8 cellular contexts compared by ENCODE assay signal in the genomic region with DNA sequence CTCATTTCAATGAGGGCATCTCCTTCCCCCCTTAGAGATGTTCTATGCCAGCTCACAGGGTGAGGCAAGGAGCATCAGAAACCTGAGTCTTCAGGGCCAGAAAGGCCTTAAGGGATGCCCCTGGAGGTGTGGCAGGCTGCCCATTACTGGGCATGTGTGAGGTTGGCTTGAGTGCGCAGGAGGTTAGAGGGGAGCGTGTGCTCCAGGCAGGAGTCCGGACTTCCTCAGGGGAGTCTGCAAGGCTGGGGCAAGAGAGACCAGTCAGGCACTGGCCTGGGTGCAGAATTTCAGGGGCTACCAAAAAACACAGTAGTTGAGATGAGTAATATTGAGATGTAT. TPM values are rescaled to one million over a fixed set of nuclear protein-coding genes. Genes with fewer than 3 reads are reported as not detected.
DNase-seq lines count a peak whose midpoint lies in the region; ATAC-seq and TF ChIP-seq lines count a peak whose summit lies in the region.

No MANE protein-coding gene starts in this region.

- CTCF ChIA-PET in WTC11 (lab: Charles Lee): interaction anchor here (0.6 to 5.2 kb wide), 33 partner anchors 8 to 492 kb away, joined by 3 to 61 read pairs (median 6); a partner anchor contains a TSS

- POLR2A ChIA-PET in WTC11 (lab: Charles Lee): interaction anchor here (0.6 kb wide), 1 partner anchor 776 kb away, joined by 4 read pairs; no protein-coding TSS in a partner anchor

- H3K4me3 ChIP-seq in hepatocyte: peak overlapping the region; percentile 88

- H4K20me1 ChIP-seq in hepatocyte (ENCODE audit: insufficient read depth, poor library complexity, severe bottlenecking): peaks cover 3% of the 10 kb centered on the region

- no peaks in the 10 kb centered on the region for H3K27me3 ChIP-seq in hepatocyte

- peaks cover 20% of the 10 kb centered on the region for H3K79me2 ChIP-seq in hepatocyte

- WGBS in hepatocyte (ENCODE audit: low lambda C conversion rate, missing lambda C conversion rate): 83% methylated on average over 3 of the region's 3 CpGs

- DNase-seq in NCI-H1417 (lab: John Stamatoyannopoulos, UW) (peak in 2 of 3 experiments; percentile 77 to 80), NCI-H1417 treated with DMSO at 0.1 percent for 48 hours (lab: John Stamatoyannopoulos, UW) (no peak), WTC11 (ENCODE audit: low spot score) (no peak), hepatocyte (ENCODE audit: low spot score) (no peak), hypothalamus (lab: John Stamatoyannopoulos, UW) (no peak), COLO829 (ENCODE audit: low spot score) (no peak)
- no peak for DNase-seq in stimulated activated effector memory CD8-positive, alpha-beta T cell treated with anti-CD3 and anti-CD28 coated beads, Interleukin-12 subunit alpha, Interleukin-12 subunit beta, amount 100 ng/mL, for 72 hours (ENCODE audit: low spot score in 2 of 2)

- H3K4me2 ChIP-seq in hepatocyte: peak overlapping the region; percentile 90

- H3K9me3 Mint-ChIP-seq in WTC11: no peaks in the 10 kb centered on the region
- no peaks in the 10 kb centered on the region for H3K9me3 Mint-ChIP-seq in stimulated activated effector memory CD8-positive, alpha-beta T cell treated with anti-CD3 and anti-CD28 coated beads, Interleukin-12 subunit alpha, Interleukin-12 subunit beta, amount 100 ng/mL, for 72 hours

- H3K27me3 Mint-ChIP-seq in WTC11 (ENCODE audit: low read depth): peaks cover 11% of the 10 kb centered on the region

- peak overlapping the region; percentile 76 for H2AFZ ChIP-seq in hepatocyte

- TF ChIP-seq CTCF in WTC11 (IDR thresholded peaks at IDR 0.05) (no peak), hepatocyte (IDR thresholded peaks at IDR 0.05; ENCODE audit: poor library complexity) (no peak)

- H3K27ac ChIP-seq in hepatocyte: peak overlapping the region; percentile 82

- H3K4me1 ChIP-seq in hepatocyte (ENCODE audit: insufficient read depth): peaks cover 34% of the 10 kb centered on the region

- no peaks in the 10 kb centered on the region for H3K36me3 ChIP-seq in hepatocyte (replicated peaks; ENCODE audit: insufficient read depth, low read depth)

- peaks cover 39% of the 10 kb centered on the region for H3K4me1 Mint-ChIP-seq in WTC11
- peaks cover 57% of the 10 kb centered on the region for H3K4me1 Mint-ChIP-seq in stimulated activated effector memory CD8-positive, alpha-beta T cell treated with anti-CD3 and anti-CD28 coated beads, Interleukin-12 subunit alpha, Interleukin-12 subunit beta, amount 100 ng/mL, for 72 hours

- no peaks in the 10 kb centered on the region for H3K9me3 ChIP-seq in hepatocyte (ENCODE audit: low read depth)

- peak overlapping the region; percentile 68 for H3K4me3 Mint-ChIP-seq in WTC11
- peak overlapping the region; percentile 74 for H3K4me3 Mint-ChIP-seq in stimulated activated effector memory CD8-positive, alpha-beta T cell treated with anti-CD3 and anti-CD28 coated beads, Interleukin-12 subunit alpha, Interleukin-12 subunit beta, amount 100 ng/mL, for 72 hours

- no peak overlapping the region for H3K27ac Mint-ChIP-seq in WTC11
- peak overlapping the region; percentile 60 for H3K27ac Mint-ChIP-seq in stimulated activated effector memory CD8-positive, alpha-beta T cell treated with anti-CD3 and anti-CD28 coated beads, Interleukin-12 subunit alpha, Interleukin-12 subunit beta, amount 100 ng/mL, for 72 hours

- no peaks in the 10 kb centered on the region for H3K36me3 Mint-ChIP-seq in WTC11
- no peaks in the 10 kb centered on the region for H3K36me3 Mint-ChIP-seq in stimulated activated effector memory CD8-positive, alpha-beta T cell treated with anti-CD3 and anti-CD28 coated beads, Interleukin-12 subunit alpha, Interleukin-12 subunit beta, amount 100 ng/mL, for 72 hours

- no peaks in the 10 kb centered on the region for H3K9me2 ChIP-seq in hepatocyte (replicated peaks; ENCODE audit: insufficient read depth)

- ATAC-seq in WTC11: no peak
- ATAC-seq in stimulated activated effector memory CD8-positive, alpha-beta T cell treated with anti-CD3 and anti-CD28 coated beads, Interleukin-12 subunit alpha, Interleukin-12 subunit beta, amount 100 ng/mL, for 72 hours: no peak
- no peak for ATAC-seq in HG02938 (IDR thresholded peaks at IDR 0.05; ENCODE audit: unreplicated experiment)

TF ChIP-seq in WTC11, 78 proteins besides CTCF, POLR2A, EP300 and RAD21 (continues in another document):
- TF ChIP-seq, protein P1, sequence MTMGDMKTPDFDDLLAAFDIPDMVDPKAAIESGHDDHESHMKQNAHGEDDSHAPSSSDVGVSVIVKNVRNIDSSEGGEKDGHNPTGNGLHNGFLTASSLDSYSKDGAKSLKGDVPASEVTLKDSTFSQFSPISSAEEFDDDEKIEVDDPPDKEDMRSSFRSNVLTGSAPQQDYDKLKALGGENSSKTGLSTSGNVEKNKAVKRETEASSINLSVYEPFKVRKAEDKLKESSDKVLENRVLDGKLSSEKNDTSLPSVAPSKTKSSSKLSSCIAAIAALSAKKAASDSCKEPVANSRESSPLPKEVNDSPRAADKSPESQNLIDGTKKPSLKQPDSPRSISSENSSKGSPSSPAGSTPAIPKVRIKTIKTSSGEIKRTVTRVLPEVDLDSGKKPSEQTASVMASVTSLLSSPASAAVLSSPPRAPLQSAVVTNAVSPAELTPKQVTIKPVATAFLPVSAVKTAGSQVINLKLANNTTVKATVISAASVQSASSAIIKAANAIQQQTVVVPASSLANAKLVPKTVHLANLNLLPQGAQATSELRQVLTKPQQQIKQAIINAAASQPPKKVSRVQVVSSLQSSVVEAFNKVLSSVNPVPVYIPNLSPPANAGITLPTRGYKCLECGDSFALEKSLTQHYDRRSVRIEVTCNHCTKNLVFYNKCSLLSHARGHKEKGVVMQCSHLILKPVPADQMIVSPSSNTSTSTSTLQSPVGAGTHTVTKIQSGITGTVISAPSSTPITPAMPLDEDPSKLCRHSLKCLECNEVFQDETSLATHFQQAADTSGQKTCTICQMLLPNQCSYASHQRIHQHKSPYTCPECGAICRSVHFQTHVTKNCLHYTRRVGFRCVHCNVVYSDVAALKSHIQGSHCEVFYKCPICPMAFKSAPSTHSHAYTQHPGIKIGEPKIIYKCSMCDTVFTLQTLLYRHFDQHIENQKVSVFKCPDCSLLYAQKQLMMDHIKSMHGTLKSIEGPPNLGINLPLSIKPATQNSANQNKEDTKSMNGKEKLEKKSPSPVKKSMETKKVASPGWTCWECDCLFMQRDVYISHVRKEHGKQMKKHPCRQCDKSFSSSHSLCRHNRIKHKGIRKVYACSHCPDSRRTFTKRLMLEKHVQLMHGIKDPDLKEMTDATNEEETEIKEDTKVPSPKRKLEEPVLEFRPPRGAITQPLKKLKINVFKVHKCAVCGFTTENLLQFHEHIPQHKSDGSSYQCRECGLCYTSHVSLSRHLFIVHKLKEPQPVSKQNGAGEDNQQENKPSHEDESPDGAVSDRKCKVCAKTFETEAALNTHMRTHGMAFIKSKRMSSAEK (CRISPR knock-in tag; IDR thresholded peaks at IDR 0.05; ENCODE audit: borderline replicate concordance): no peak
- TF ChIP-seq HMGA2 (CRISPR knock-in tag; IDR thresholded peaks at IDR 0.05): no peak
- no peak for TF ChIP-seq CREM (CRISPR knock-in tag; IDR thresholded peaks at IDR 0.05)
- TF ChIP-seq, protein P2, sequence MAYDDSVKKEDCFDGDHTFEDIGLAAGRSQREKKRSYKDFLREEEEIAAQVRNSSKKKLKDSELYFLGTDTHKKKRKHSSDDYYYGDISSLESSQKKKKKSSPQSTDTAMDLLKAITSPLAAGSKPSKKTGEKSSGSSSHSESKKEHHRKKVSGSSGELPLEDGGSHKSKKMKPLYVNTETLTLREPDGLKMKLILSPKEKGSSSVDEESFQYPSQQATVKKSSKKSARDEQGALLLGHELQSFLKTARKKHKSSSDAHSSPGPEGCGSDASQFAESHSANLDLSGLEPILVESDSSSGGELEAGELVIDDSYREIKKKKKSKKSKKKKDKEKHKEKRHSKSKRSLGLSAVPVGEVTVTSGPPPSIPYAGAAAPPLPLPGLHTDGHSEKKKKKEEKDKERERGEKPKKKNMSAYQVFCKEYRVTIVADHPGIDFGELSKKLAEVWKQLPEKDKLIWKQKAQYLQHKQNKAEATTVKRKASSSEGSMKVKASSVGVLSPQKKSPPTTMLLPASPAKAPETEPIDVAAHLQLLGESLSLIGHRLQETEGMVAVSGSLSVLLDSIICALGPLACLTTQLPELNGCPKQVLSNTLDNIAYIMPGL (CRISPR knock-in tag; IDR thresholded peaks at IDR 0.05): no peak
- TF ChIP-seq GTF2I (CRISPR knock-in tag; conservative IDR thresholded peaks at IDR 0.05): no peak
- TF ChIP-seq, protein P3, sequence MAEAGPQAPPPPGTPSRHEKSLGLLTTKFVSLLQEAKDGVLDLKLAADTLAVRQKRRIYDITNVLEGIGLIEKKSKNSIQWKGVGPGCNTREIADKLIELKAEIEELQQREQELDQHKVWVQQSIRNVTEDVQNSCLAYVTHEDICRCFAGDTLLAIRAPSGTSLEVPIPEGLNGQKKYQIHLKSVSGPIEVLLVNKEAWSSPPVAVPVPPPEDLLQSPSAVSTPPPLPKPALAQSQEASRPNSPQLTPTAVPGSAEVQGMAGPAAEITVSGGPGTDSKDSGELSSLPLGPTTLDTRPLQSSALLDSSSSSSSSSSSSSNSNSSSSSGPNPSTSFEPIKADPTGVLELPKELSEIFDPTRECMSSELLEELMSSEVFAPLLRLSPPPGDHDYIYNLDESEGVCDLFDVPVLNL (CRISPR knock-in tag; IDR thresholded peaks at IDR 0.05; ENCODE audit: borderline replicate concordance, low read depth): no peak
- TF ChIP-seq PRRX2 (CRISPR knock-in tag; IDR thresholded peaks at IDR 0.05): no peak
- no peak for TF ChIP-seq NFATC4 (CRISPR knock-in tag; IDR thresholded peaks at IDR 0.05)
- no peak for TF ChIP-seq NR1H2 (CRISPR knock-in tag; IDR thresholded peaks at IDR 0.05)
- TF ChIP-seq, protein P4, sequence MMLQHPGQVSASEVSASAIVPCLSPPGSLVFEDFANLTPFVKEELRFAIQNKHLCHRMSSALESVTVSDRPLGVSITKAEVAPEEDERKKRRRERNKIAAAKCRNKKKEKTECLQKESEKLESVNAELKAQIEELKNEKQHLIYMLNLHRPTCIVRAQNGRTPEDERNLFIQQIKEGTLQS (CRISPR knock-in tag; conservative IDR thresholded peaks at IDR 0.05): no peak
- TF ChIP-seq MYBL2 (CRISPR knock-in tag; IDR thresholded peaks at IDR 0.05): no peak
- TF ChIP-seq ZNF423 (CRISPR knock-in tag; IDR thresholded peaks at IDR 0.05): no peak
- no peak for TF ChIP-seq ZNF219 (CRISPR knock-in tag; IDR thresholded peaks at IDR 0.05; ENCODE audit: borderline replicate concordance)
- TF ChIP-seq MXD4 (CRISPR knock-in tag; IDR thresholded peaks at IDR 0.05; ENCODE audit: borderline replicate concordance): no peak

RNA-seq across cellular contexts. Expression of a gene that starts 1.9 kb away (rescaled TPM):
- 10.6 to 14.4 TPM (median 12.3 TPM) in 3 replicates for total RNA-seq in WTC11 (2021)
- total RNA-seq in hepatocyte: 35.6 and 44.5 TPM in 2 replicates
- 96.9 and 136 TPM in 2 replicates for polyA plus RNA-seq in hepatocyte

RNA-seq across cellular contexts. Expression of a gene that starts 54.8 kb away (rescaled TPM):
- total RNA-seq in WTC11 (2021) (not detected in 3 replicates), hepatocyte (not detected in 2 replicates)
- polyA plus RNA-seq in hepatocyte: not detected in 2 replicates

Comparison
In these comparisons a context has a peak if more than half of its experiments do, and no peak if none do; other contexts are left out.
1. DNase-seq: peak in NCI-H1417 (2 of 3); none in NCI-H1417 treated with DMSO at 0.1 percent for 48 hours (single experiment), WTC11 (single experiment), hepatocyte (single experiment), stimulated activated effector memory CD8-positive, alpha-beta T cell treated with anti-CD3 and anti-CD28 coated beads, Interleukin-12 subunit alpha, Interleukin-12 subunit beta, amount 100 ng/mL, for 72 hours (0 of 2), hypothalamus (0 of 51) and COLO829 (single experiment).